ENCODE assay signal across 27 cellular contexts in genomic region chr10:131148270-131148669, GRCh38.
"Had no signal": no experiment of that assay in that cellular context is flagged by ENCODE, and none has a peak within 500 bp of the region (broad histone marks: within the 10 kb centered on the region; RNA-seq: fewer than 3 reads in every experiment).

No MANE protein-coding gene starts in this region.

- H3K27me3 ChIP-seq: neural progenitor cell, ovary, spleen, testis, tibial artery, transverse colon, upper lobe of right lung, uterus had no signal

- H3K79me2 ChIP-seq: parathyroid adenoma had no signal

- H2AFZ ChIP-seq: neural progenitor cell, parathyroid adenoma had no signal

- H3K4me1 ChIP-seq: parathyroid adenoma, psoas muscle, spleen, tibial artery, transverse colon, upper lobe of right lung, uterus had no signal

- DNase-seq: natural killer cell; occipital lobe; psoas muscle; right cardiac atrium; stimulated activated CD4-positive, alpha-beta T cell treated with anti-CD3 and anti-CD28 coated beads, Interleukin-12 subunit alpha, Interleukin-12 subunit beta, amount 100 ng/mL, for 4 hours; stimulated activated CD4-positive, alpha-beta T cell treated with anti-CD3 and anti-CD28 coated beads, Interleukin-1b, Interleukin-23, amount 100 ng/mL, for 48 hours; stimulated activated CD4-positive, alpha-beta T cell treated with anti-CD3 and anti-CD28 coated beads, Interleukin-4, amount 100 ng/mL, for 1 hour; stimulated activated CD4-positive, alpha-beta T cell treated with anti-CD3 and anti-CD28 coated beads, Interleukin-4, amount 100 ng/mL, for 4 hours; stimulated activated CD8-positive, alpha-beta memory T cell treated with anti-CD3 and anti-CD28 coated beads, Interleukin-4, amount 100 ng/mL, for 48 hours; stimulated activated naive CD4-positive, alpha-beta T cell; stimulated activated naive CD8-positive, alpha-beta T cell treated with anti-CD3 and anti-CD28 coated beads, Interleukin-15, amount 100 ng/mL, for 72 hours; stimulated activated naive CD8-positive, alpha-beta T cell treated with anti-CD3 and anti-CD28 coated beads, Interleukin-15, Interleukin-2, amounts not matched to agents 100 U/mL and 50 U/mL, for 24 hours; substantia nigra; testis; tibial artery; transverse colon; uterus had no signal

- H3K27ac ChIP-seq: neural progenitor cell, ovary, parathyroid adenoma, psoas muscle, skin epidermis, spleen, suprapubic skin, testis, tibial artery, transverse colon, upper lobe of right lung, uterus had no signal

- H3K9ac ChIP-seq: neural progenitor cell, parathyroid adenoma had no signal

- H3K36me3 ChIP-seq: neural progenitor cell, ovary, spleen, suprapubic skin, tibial artery, transverse colon, upper lobe of right lung, uterus had no signal

- H3K9me3 ChIP-seq: ovary, psoas muscle, testis, transverse colon, upper lobe of right lung, uterus had no signal

- H3K4me3 ChIP-seq: neural progenitor cell, ovary, psoas muscle, skin epidermis, smooth muscle cell, spleen, suprapubic skin, testis, tibial artery, transverse colon, upper lobe of right lung, uterus had no signal

- ATAC-seq: psoas muscle; right cardiac atrium; sciatic nerve; stimulated activated memory B cell treated with anti-CD40 and anti-IgM and Interleukin-4, amounts not matched to agents 10 μg/mL and 1 μg/mL and 100 μg/mL, for 72 hours; stimulated activated naive CD8-positive, alpha-beta T cell treated with anti-CD3 and anti-CD28 coated beads, Interleukin-15, Interleukin-2, amounts not matched to agents 100 U/mL and 50 U/mL, for 24 hours; upper lobe of right lung had no signal

- H3K4me2 ChIP-seq: neural progenitor cell, smooth muscle cell had no signal
